ENCODE assay signal across 37 cellular contexts in genomic region chr14:60265163-60265562, GRCh38.
"Had no signal": no experiment of that assay in that cellular context is flagged by ENCODE, and none has a peak within 500 bp of the region (broad histone marks: within the 10 kb centered on the region; RNA-seq: fewer than 3 reads in every experiment).

No MANE protein-coding gene starts in this region.

- H3K27me3 Mint-ChIP-seq: activated CD4-positive, alpha-beta memory T cell treated with anti-CD3 and anti-CD28 coated beads for 36 hours; activated CD4-positive, alpha-beta T cell treated with anti-CD3 and anti-CD28 coated beads for 36 hours; activated CD4-positive, alpha-beta T cell treated with anti-CD3 and anti-CD28 coated beads, Interleukin-2, amount 10 ng/mL, durations not matched to agents 24 days and 14 days; activated CD8-positive, alpha-beta memory T cell treated with anti-CD3 and anti-CD28 coated beads, Interleukin-2, amount 10 ng/mL, durations not matched to agents 7 days and 5 days; activated naive CD4-positive, alpha-beta T cell treated with anti-CD3 and anti-CD28 coated beads, Interleukin-2, amount 10 ng/mL, durations not matched to agents 7 days and 5 days; brain; dendritic cell treated with granulocyte-macrophage colony-stimulating factor and Interleukin-4, amounts not matched to agents 40 ng/mL and 50 ng/mL, for 4 days; T-helper 17 cell had no signal

- H3K4me1 Mint-ChIP-seq: activated CD8-positive, alpha-beta memory T cell treated with anti-CD3 and anti-CD28 coated beads, Interleukin-2, amount 10 ng/mL, durations not matched to agents 7 days and 5 days; activated naive CD4-positive, alpha-beta T cell treated with anti-CD3 and anti-CD28 coated beads, Interleukin-2, amount 10 ng/mL, durations not matched to agents 7 days and 5 days; brain had no signal

- DNase-seq: activated CD4-positive, alpha-beta memory T cell treated with anti-CD3 and anti-CD28 coated beads for 36 hours; activated CD4-positive, alpha-beta T cell treated with anti-CD3 and anti-CD28 coated beads for 36 hours; activated CD4-positive, alpha-beta T cell treated with anti-CD3 and anti-CD28 coated beads, Interleukin-2, amount 10 ng/mL, durations not matched to agents 24 days and 14 days; activated CD4-positive, CD25-positive, alpha-beta regulatory T cell; activated CD4-positive, CD25-positive, alpha-beta regulatory T cell treated with anti-CD3 and anti-CD28 coated beads, Interleukin-2, amount 50 U/mL, for 72 hours; activated CD8-positive, alpha-beta memory T cell treated with anti-CD3 and anti-CD28 coated beads, Interleukin-2, amount 10 ng/mL, durations not matched to agents 7 days and 5 days; activated CD8-positive, alpha-beta memory T cell treated with anti-CD3 and anti-CD28 coated beads, Interleukin-2, amount 50 U/mL, for 4 hours; activated CD8-positive, alpha-beta T cell treated with anti-CD3 and anti-CD28 coated beads, Interleukin-2, amount 10 ng/mL, durations not matched to agents 7 days and 5 days; activated effector memory CD4-positive, alpha-beta T cell treated with anti-CD3 and anti-CD28 coated beads, Interleukin-2, amount 50 U/mL, for 16 hours; activated naive CD4-positive, alpha-beta T cell; activated naive CD4-positive, alpha-beta T cell treated with anti-CD3 and anti-CD28 coated beads, Interleukin-2, amount 10 ng/mL, durations not matched to agents 7 days and 5 days; activated T-cell treated with anti-CD3 and anti-CD28 coated beads, Interleukin-2, amount 50 U/mL, for 1 hour; activated T-cell treated with anti-CD3 and anti-CD28 coated beads, Interleukin-2, amount 50 U/mL, for 48 hours; adrenal gland; amygdala; aorta; central memory CD4-positive, alpha-beta T cell; dorsolateral prefrontal cortex; effector memory CD4-positive, alpha-beta T cell; endodermal cell; foreskin fibroblast; head of caudate nucleus; T-helper 1 cell; T-helper 17 cell; T1000; WERI-Rb-1 had no signal

- ATAC-seq: activated CD4-positive, alpha-beta T cell treated with anti-CD3 and anti-CD28 coated beads for 36 hours; activated CD8-positive, alpha-beta memory T cell treated with anti-CD3 and anti-CD28 coated beads, Interleukin-2, amount 10 ng/mL, durations not matched to agents 7 days and 5 days; activated CD8-positive, alpha-beta T cell treated with anti-CD3 and anti-CD28 coated beads, Interleukin-2, amount 10 ng/mL, durations not matched to agents 7 days and 5 days; activated naive CD4-positive, alpha-beta T cell treated with anti-CD3 and anti-CD28 coated beads, Interleukin-2, amount 50 U/mL, for 72 hours; esophagus mucosa; T-helper 17 cell had no signal

- H3K27me3 ChIP-seq: adrenal gland, breast epithelium, cardiac muscle cell, dorsolateral prefrontal cortex had no signal

- H3K36me3 ChIP-seq: adrenal gland, breast epithelium, cardiac muscle cell, WERI-Rb-1 had no signal

- FAIRE-seq: frontal cortex had no signal

- H3K27ac ChIP-seq: adrenal gland, breast epithelium, cardiac muscle cell, coronary artery, dorsolateral prefrontal cortex, WERI-Rb-1 had no signal

- H3K4me3 ChIP-seq: adrenal gland, breast epithelium, cardiac muscle cell, coronary artery, dorsolateral prefrontal cortex had no signal

- H3K27ac Mint-ChIP-seq: activated CD4-positive, alpha-beta memory T cell treated with anti-CD3 and anti-CD28 coated beads for 36 hours; activated CD4-positive, alpha-beta T cell treated with anti-CD3 and anti-CD28 coated beads, Interleukin-2, amount 10 ng/mL, durations not matched to agents 24 days and 14 days; activated CD8-positive, alpha-beta memory T cell treated with anti-CD3 and anti-CD28 coated beads, Interleukin-2, amount 10 ng/mL, durations not matched to agents 7 days and 5 days; activated CD8-positive, alpha-beta T cell treated with anti-CD3 and anti-CD28 coated beads, Interleukin-2, amount 10 ng/mL, durations not matched to agents 7 days and 5 days; activated naive CD4-positive, alpha-beta T cell treated with anti-CD3 and anti-CD28 coated beads, Interleukin-2, amount 10 ng/mL, durations not matched to agents 7 days and 5 days; activated naive CD4-positive, alpha-beta T cell treated with anti-CD3 and anti-CD28 coated beads, Interleukin-2, amount 50 U/mL, for 72 hours; activated T-helper 1 cell treated with anti-CD3 and anti-CD28 coated beads, Interleukin-12 subunit alpha, Interleukin-12 subunit beta, Interleukin-2, Interleukin-4 antibody, amounts not matched to agents 30 ng/mL and 10 ng/mL and 1 ng/mL, durations not matched to agents 14 hours and 24 hours and 36 hours; activated T-helper 2 cell treated with anti-CD3 and anti-CD28 coated beads, Interferon-gamma antibody, Interleukin-2, Interleukin-4, amounts not matched to agents 10 μg/mL and 5 μg/mL and 100 μg/mL, durations not matched to agents 14 hours and 24 hours and 36 hours; brain; dendritic cell treated with granulocyte-macrophage colony-stimulating factor and Interleukin-4, amounts not matched to agents 40 ng/mL and 50 ng/mL, for 4 days; endodermal cell; T-helper 17 cell; T-helper 2 cell treated with Interferon-gamma antibody and Interleukin-4, amounts not matched to agents 5 μg/mL and 100 μg/mL, for 36 hours had no signal

- H3K4me1 ChIP-seq: breast epithelium had no signal

- H3K9me3 Mint-ChIP-seq: activated CD4-positive, alpha-beta T cell treated with anti-CD3 and anti-CD28 coated beads, Interleukin-2, amount 10 ng/mL, durations not matched to agents 24 days and 14 days; activated naive CD4-positive, alpha-beta T cell treated with anti-CD3 and anti-CD28 coated beads, Interleukin-2, amount 50 U/mL, for 72 hours; dendritic cell treated with granulocyte-macrophage colony-stimulating factor and Interleukin-4, amounts not matched to agents 40 ng/mL and 50 ng/mL, for 4 days had no signal

- H3K4me3 Mint-ChIP-seq: activated CD4-positive, alpha-beta memory T cell treated with anti-CD3 and anti-CD28 coated beads for 36 hours; activated CD4-positive, alpha-beta T cell treated with anti-CD3 and anti-CD28 coated beads for 36 hours; activated CD4-positive, alpha-beta T cell treated with anti-CD3 and anti-CD28 coated beads, Interleukin-2, amount 10 ng/mL, durations not matched to agents 24 days and 14 days; activated CD8-positive, alpha-beta memory T cell treated with anti-CD3 and anti-CD28 coated beads, Interleukin-2, amount 10 ng/mL, durations not matched to agents 7 days and 5 days; activated CD8-positive, alpha-beta T cell treated with anti-CD3 and anti-CD28 coated beads, Interleukin-2, amount 10 ng/mL, durations not matched to agents 7 days and 5 days; activated naive CD4-positive, alpha-beta T cell treated with anti-CD3 and anti-CD28 coated beads, Interleukin-2, amount 10 ng/mL, durations not matched to agents 7 days and 5 days; activated T-helper 1 cell treated with anti-CD3 and anti-CD28 coated beads, Interleukin-12 subunit alpha, Interleukin-12 subunit beta, Interleukin-2, Interleukin-4 antibody, amounts not matched to agents 30 ng/mL and 10 ng/mL and 1 ng/mL, durations not matched to agents 14 hours and 24 hours and 36 hours; brain; dendritic cell treated with granulocyte-macrophage colony-stimulating factor and Interleukin-4, amounts not matched to agents 40 ng/mL and 50 ng/mL, for 4 days; endodermal cell; T-helper 17 cell; T-helper 2 cell treated with Interferon-gamma antibody and Interleukin-4, amounts not matched to agents 5 μg/mL and 100 μg/mL, for 36 hours had no signal
